8 cellular contexts compared by ENCODE assay signal in genomic region chr11:128422576-128423370, GRCh38.
DNase-seq lines count a peak whose midpoint lies in the region; ATAC-seq lines count a peak whose summit lies in the region.

No MANE protein-coding gene starts in this region.

- no peaks in the 10 kb centered on the region for H3K36me3 ChIP-seq in BLaER1

- no peak overlapping the region for H3K9ac ChIP-seq in BLaER1

- peaks cover 24% of the 10 kb centered on the region for H3K4me1 ChIP-seq in BLaER1

- H4K20me1 ChIP-seq in BLaER1 = no peaks in the 10 kb centered on the region

- no peaks in the 10 kb centered on the region for H3K27me3 ChIP-seq in BLaER1

- H3K27ac ChIP-seq in BLaER1 = no peak overlapping the region

- ATAC-seq in activated CD8-positive, alpha-beta T cell treated with anti-CD3 and anti-CD28 coated beads, Interleukin-2, amount 10 ng/mL, durations not matched to agents 7 days and 5 days = peak; percentile 94
- ATAC-seq in HG03175 (IDR thresholded peaks at IDR 0.05; ENCODE audit: unreplicated experiment) = no peak
- ATAC-seq in GM21515 (IDR thresholded peaks at IDR 0.05; ENCODE audit: unreplicated experiment) = no peak

- no peak overlapping the region for H3K4me3 ChIP-seq in BLaER1

- no peaks in the 10 kb centered on the region for H3K27me3 Mint-ChIP-seq in activated CD8-positive, alpha-beta T cell treated with anti-CD3 and anti-CD28 coated beads, Interleukin-2, amount 10 ng/mL, durations not matched to agents 7 days and 5 days (ENCODE audit: low read depth)
- peaks cover 5 to 13% (median 7%) of the 10 kb centered on the region in 3 donors for H3K27me3 Mint-ChIP-seq in immature natural killer cell (ENCODE audit: low read depth in 3 of 3)

- H3K4me1 Mint-ChIP-seq in activated CD8-positive, alpha-beta T cell treated with anti-CD3 and anti-CD28 coated beads, Interleukin-2, amount 10 ng/mL, durations not matched to agents 7 days and 5 days (ENCODE audit: low read depth) = peaks cover 27% of the 10 kb centered on the region
- H3K4me1 Mint-ChIP-seq in immature natural killer cell = peaks cover 53 to 60% of the 10 kb centered on the region in 2 donors

- no peaks in the 10 kb centered on the region for H3K9me3 Mint-ChIP-seq in activated CD8-positive, alpha-beta T cell treated with anti-CD3 and anti-CD28 coated beads, Interleukin-2, amount 10 ng/mL, durations not matched to agents 7 days and 5 days (ENCODE audit: insufficient read depth)
- no peaks in the 10 kb centered on the region for H3K9me3 Mint-ChIP-seq in immature natural killer cell

- no peaks in the 10 kb centered on the region for H3K36me3 Mint-ChIP-seq in activated CD8-positive, alpha-beta T cell treated with anti-CD3 and anti-CD28 coated beads, Interleukin-2, amount 10 ng/mL, durations not matched to agents 7 days and 5 days (ENCODE audit: low read depth)
- H3K36me3 Mint-ChIP-seq in immature natural killer cell = no peaks in the 10 kb centered on the region

- POLR2A ChIA-PET in activated CD8-positive, alpha-beta T cell treated with anti-CD3 and anti-CD28 coated beads, Interleukin-2, amount 10 ng/mL, durations not matched to agents 7 days and 5 days (lab: Charles Lee) = interaction anchor here (0.7 to 1.6 kb wide), 6 partner anchors 13 to 132 kb away, joined by 3 to 7 read pairs (median 4); no protein-coding TSS in a partner anchor

- CTCF ChIA-PET in activated CD8-positive, alpha-beta T cell treated with anti-CD3 and anti-CD28 coated beads, Interleukin-2, amount 10 ng/mL, durations not matched to agents 7 days and 5 days (lab: Charles Lee) = interaction anchor here (0.7 to 2.3 kb wide), 22 partner anchors 9 to 209 kb away, joined by 3 to 14 read pairs (median 4); no protein-coding TSS in a partner anchor

- DNase-seq in NCI-H1105 treated with DMSO at 0.1 percent for 48 hours (lab: John Stamatoyannopoulos, UW) = peak; percentile 54
- DNase-seq in activated CD8-positive, alpha-beta T cell treated with anti-CD3 and anti-CD28 coated beads, Interleukin-2, amount 10 ng/mL, durations not matched to agents 7 days and 5 days = peak; percentile 85
- DNase-seq in immature natural killer cell = peak; percentile 90 to 91 (median 90)
- peak; percentile 82 to 95 for DNase-seq in stimulated activated CD8-positive, alpha-beta memory T cell treated with anti-CD3 and anti-CD28 coated beads, Interleukin-4, amount 100 ng/mL, for 4 hours (ENCODE audit: low read depth in 2 of 2, low spot score in 1 of 2)
- DNase-seq in NAMALWA (ENCODE audit: low spot score) = no peak

- no peaks in the 10 kb centered on the region for H3K9me3 ChIP-seq in BLaER1

- peak overlapping the region; percentile 19 for H3K4me3 Mint-ChIP-seq in activated CD8-positive, alpha-beta T cell treated with anti-CD3 and anti-CD28 coated beads, Interleukin-2, amount 10 ng/mL, durations not matched to agents 7 days and 5 days
- peak overlapping the region; percentile 64 to 88 (median 75) for H3K4me3 Mint-ChIP-seq in immature natural killer cell

- H3K4me2 ChIP-seq in BLaER1 = peak overlapping the region; percentile 49

- H3K27ac Mint-ChIP-seq in activated CD8-positive, alpha-beta T cell treated with anti-CD3 and anti-CD28 coated beads, Interleukin-2, amount 10 ng/mL, durations not matched to agents 7 days and 5 days = peak overlapping the region; percentile 76
- H3K27ac Mint-ChIP-seq in immature natural killer cell = peak overlapping the region; percentile 91 to 98 (median 96)
